Comparison of ENCODE assay signal across 10 cellular contexts in genomic region chr2:15169326-15170038, GRCh38.
DNase-seq lines count a peak whose midpoint lies in the region; ATAC-seq, FAIRE-seq and TF ChIP-seq lines count a peak whose summit lies in the region.
"Had no signal": no experiment of that assay in that cellular context is flagged by ENCODE, and none has a peak within 500 bp of the region (broad histone marks: within the 10 kb centered on the region; RNA-seq: fewer than 3 reads in every experiment).

No MANE protein-coding gene starts in this region.

- peaks cover 22% of the 10 kb centered on the region for H3K4me1 Mint-ChIP-seq in WTC11

- no peaks in the 10 kb centered on the region for H3K27me3 Mint-ChIP-seq in WTC11 (ENCODE audit: low read depth)

- H3K4me3 Mint-ChIP-seq in WTC11, result no peak overlapping the region

- H3K9me3 Mint-ChIP-seq in WTC11, result no peaks in the 10 kb centered on the region

- H3K36me3 ChIP-seq in adrenal gland (replicated peaks in 1 of 2), result no peaks in the 10 kb centered on the region

- H3K4me3 ChIP-seq in skin epidermis, result no peak overlapping the region
- no peak overlapping the region for H3K4me3 ChIP-seq in adrenal gland
- H3K4me3 ChIP-seq: GM12878 had no signal

- H3K27me3 ChIP-seq in adrenal gland, result no peaks in the 10 kb centered on the region

- TF ChIP-seq POLR2A in H54 (IDR thresholded peaks at IDR 0.05; ENCODE audit: low read depth, low read length) (no peak), adrenal gland (IDR thresholded peaks at IDR 0.05) (no peak), GM12892 (IDR thresholded peaks at IDR 0.05; ENCODE audit: low read depth, low read length) (no peak)

- WGBS in adrenal gland, 4 donors, result 84 to 92% (median 91%) methylated on average over 8 of the region's 8 CpGs

- intact Hi-C loops in adrenal gland (cut with DNase I), result no loop called here

- POLR2A ChIA-PET in WTC11 (lab: Charles Lee), result no interaction called here

- H3K27ac Mint-ChIP-seq in WTC11, result peak overlapping the region; percentile 78

- FAIRE-seq in H54 (lab: Jason Lieb, UNC) (peak; percentile 96), GM12892 (lab: Jason Lieb, UNC) (no peak)
- FAIRE-seq: GM12878 had no signal

- peak; percentile 79 for DNase-seq in H54 (ENCODE audit: insufficient read length, low spot score)
- DNase-seq in WTC11 (ENCODE audit: low spot score), result no peak
- DNase-seq in hepatic stellate cell (ENCODE audit: low spot score), result peak; percentile 93
- no peak for DNase-seq in adrenal gland
- no peak for DNase-seq in COLO668 (lab: John Stamatoyannopoulos, UW; ENCODE audit: unreplicated experiment)
- no peak for DNase-seq in GM12892 (ENCODE audit: insufficient read length)
- DNase-seq in T-helper 2 cell, result no peak
- DNase-seq: activated effector memory CD4-positive, alpha-beta T cell treated with Interleukin-2 at 50 U/mL for 16 hours had no signal

- no peaks in the 10 kb centered on the region for H3K9me3 ChIP-seq in adrenal gland (replicated peaks in 1 of 3)

- H3K36me3 Mint-ChIP-seq in WTC11, result no peaks in the 10 kb centered on the region; the same call in none of the 2 replicates

- CTCF ChIA-PET in WTC11 (lab: Charles Lee), result interaction anchor here (1.0 kb wide), 1 partner anchor 9 kb away, joined by 3 read pairs; no protein-coding TSS in a partner anchor

- H3K27ac ChIP-seq in skin epidermis (peak overlapping the region in 11 of 21 experiments; percentile 1 to 84 (median 60)), adrenal gland (no peak overlapping the region)

- ATAC-seq in WTC11, result peak; percentile 17
- ATAC-seq: GM12878 had no signal

- H3K4me1 ChIP-seq in adrenal gland (replicated peaks in 1 of 2), result no peaks in the 10 kb centered on the region

- no peak for TF ChIP-seq CTCF in WTC11 (IDR thresholded peaks at IDR 0.05)
- no peak for TF ChIP-seq CTCF in adrenal gland (IDR thresholded peaks at IDR 0.05)

TF ChIP-seq in WTC11, 78 proteins besides CTCF, POLR2A, EP300 and RAD21:
- TF ChIP-seq NR2C2 (CRISPR knock-in tag; IDR thresholded peaks at IDR 0.05) (no peak), JAZF1 (CRISPR knock-in tag; IDR thresholded peaks at IDR 0.05) (no peak), NFE2L1 (CRISPR knock-in tag; IDR thresholded peaks at IDR 0.05) (no peak), TEAD4 (CRISPR knock-in tag; IDR thresholded peaks at IDR 0.05) (no peak)
- TF ChIP-seq, protein P1, sequence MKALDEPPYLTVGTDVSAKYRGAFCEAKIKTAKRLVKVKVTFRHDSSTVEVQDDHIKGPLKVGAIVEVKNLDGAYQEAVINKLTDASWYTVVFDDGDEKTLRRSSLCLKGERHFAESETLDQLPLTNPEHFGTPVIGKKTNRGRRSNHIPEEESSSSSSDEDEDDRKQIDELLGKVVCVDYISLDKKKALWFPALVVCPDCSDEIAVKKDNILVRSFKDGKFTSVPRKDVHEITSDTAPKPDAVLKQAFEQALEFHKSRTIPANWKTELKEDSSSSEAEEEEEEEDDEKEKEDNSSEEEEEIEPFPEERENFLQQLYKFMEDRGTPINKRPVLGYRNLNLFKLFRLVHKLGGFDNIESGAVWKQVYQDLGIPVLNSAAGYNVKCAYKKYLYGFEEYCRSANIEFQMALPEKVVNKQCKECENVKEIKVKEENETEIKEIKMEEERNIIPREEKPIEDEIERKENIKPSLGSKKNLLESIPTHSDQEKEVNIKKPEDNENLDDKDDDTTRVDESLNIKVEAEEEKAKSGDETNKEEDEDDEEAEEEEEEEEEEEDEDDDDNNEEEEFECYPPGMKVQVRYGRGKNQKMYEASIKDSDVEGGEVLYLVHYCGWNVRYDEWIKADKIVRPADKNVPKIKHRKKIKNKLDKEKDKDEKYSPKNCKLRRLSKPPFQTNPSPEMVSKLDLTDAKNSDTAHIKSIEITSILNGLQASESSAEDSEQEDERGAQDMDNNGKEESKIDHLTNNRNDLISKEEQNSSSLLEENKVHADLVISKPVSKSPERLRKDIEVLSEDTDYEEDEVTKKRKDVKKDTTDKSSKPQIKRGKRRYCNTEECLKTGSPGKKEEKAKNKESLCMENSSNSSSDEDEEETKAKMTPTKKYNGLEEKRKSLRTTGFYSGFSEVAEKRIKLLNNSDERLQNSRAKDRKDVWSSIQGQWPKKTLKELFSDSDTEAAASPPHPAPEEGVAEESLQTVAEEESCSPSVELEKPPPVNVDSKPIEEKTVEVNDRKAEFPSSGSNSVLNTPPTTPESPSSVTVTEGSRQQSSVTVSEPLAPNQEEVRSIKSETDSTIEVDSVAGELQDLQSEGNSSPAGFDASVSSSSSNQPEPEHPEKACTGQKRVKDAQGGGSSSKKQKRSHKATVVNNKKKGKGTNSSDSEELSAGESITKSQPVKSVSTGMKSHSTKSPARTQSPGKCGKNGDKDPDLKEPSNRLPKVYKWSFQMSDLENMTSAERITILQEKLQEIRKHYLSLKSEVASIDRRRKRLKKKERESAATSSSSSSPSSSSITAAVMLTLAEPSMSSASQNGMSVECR (CRISPR knock-in tag; IDR thresholded peaks at IDR 0.05; ENCODE audit: borderline replicate concordance), result no peak

Comparison
In these comparisons a context has a peak if more than half of its experiments do, and no peak if none do; other contexts are left out.
1. DNase-seq: peak in H54 (single experiment) and hepatic stellate cell (single experiment); none in WTC11 (single experiment), adrenal gland (0 of 7), COLO668 (single experiment), GM12892 (single experiment) and T-helper 2 cell (0 of 5).
2. H3K27ac ChIP-seq: peak in skin epidermis (11 of 21); none in adrenal gland (0 of 5).